In the genomic region with DNA sequence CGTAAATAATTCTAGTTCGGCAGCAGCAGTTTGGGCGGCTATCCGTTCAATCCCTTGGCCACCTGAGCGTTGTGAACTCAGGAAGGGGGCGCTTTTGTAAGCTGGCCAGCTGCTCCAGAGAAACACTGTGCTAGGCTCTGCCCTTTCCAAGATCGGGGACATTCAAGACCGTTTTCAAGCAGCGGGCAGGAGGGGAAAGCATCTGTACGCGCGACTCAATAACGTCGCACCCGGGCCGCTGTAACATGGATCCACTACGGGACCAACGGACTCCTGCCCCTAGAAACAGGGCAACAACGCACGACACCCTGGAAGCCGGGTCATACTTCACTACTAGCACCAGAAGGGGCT, we compare ENCODE assay signal across 8 cellular contexts. TPM values are rescaled to one million over a fixed set of nuclear protein-coding genes. Genes with fewer than 3 reads are reported as not detected.
DNase-seq lines count a peak whose midpoint lies in the region; ATAC-seq and TF ChIP-seq lines count a peak whose summit lies in the region.

No MANE protein-coding gene starts in this region.

- H3K4me2 ChIP-seq in SU-DHL-6 (ENCODE audit: low read depth, low read length, poor library complexity, severe bottlenecking) = peak overlapping the region; percentile 96
- H3K4me2 ChIP-seq in smooth muscle cell = peak overlapping the region; percentile 92

- peaks cover 41% of the 10 kb centered on the region for H3K79me2 ChIP-seq in SU-DHL-6 (ENCODE audit: insufficient read depth, low read length)
- peaks cover 23% of the 10 kb centered on the region for H3K79me2 ChIP-seq in smooth muscle cell (ENCODE audit: low read depth)

- TF ChIP-seq CTCF in right atrium auricular region (IDR thresholded peaks at IDR 0.05) (no peak), SU-DHL-6 (IDR thresholded peaks at IDR 0.05; ENCODE audit: insufficient read depth, low read length, poor library complexity, severe bottlenecking) (no peak), smooth muscle cell (IDR thresholded peaks at IDR 0.05; ENCODE audit: borderline replicate concordance, insufficient read depth, poor library complexity, severe bottlenecking) (no peak)

- H3K36me3 ChIP-seq in right atrium auricular region = no peaks in the 10 kb centered on the region
- H3K36me3 ChIP-seq in SU-DHL-6 (ENCODE audit: low read length) = peaks cover 35% of the 10 kb centered on the region
- no peaks in the 10 kb centered on the region for H3K36me3 ChIP-seq in smooth muscle cell (ENCODE audit: low read depth)

- intact Hi-C loops in left ventricle myocardium superior (cut with micrococcal nuclease) (loop anchor here (5.0 kb wide), 1 partner anchor 115 kb away; no protein-coding TSS in a partner anchor), right cardiac atrium (cut with DNase I) (loop anchor here in 3 of 4 donors (5.0 to 10.0 kb wide), 4 partner anchors 52 to 112 kb away; partner anchors contain the start of genes GJD3 (in 2 of the 3) and RARA (in 1 of the 3))

- no peaks in the 10 kb centered on the region for H3K9me2 ChIP-seq in SU-DHL-6 (replicated peaks; ENCODE audit: insufficient read depth, low read length)

- H3F3A ChIP-seq in SU-DHL-6 (ENCODE audit: insufficient read depth) = peaks cover 22% of the 10 kb centered on the region
- no peaks in the 10 kb centered on the region for H3F3A ChIP-seq in smooth muscle cell (ENCODE audit: low read depth)

- H3K27ac ChIP-seq in right atrium auricular region = peak overlapping the region in 1 of 2 donors; percentile 48
- peak overlapping the region; percentile 78 for H3K27ac ChIP-seq in SU-DHL-6 (ENCODE audit: low read depth, low read length)
- H3K27ac ChIP-seq in right cardiac atrium (ENCODE audit: low read length) = no peak overlapping the region
- H3K27ac ChIP-seq in smooth muscle cell (ENCODE audit: low read depth) = no peak overlapping the region

- H3K27me3 ChIP-seq in right atrium auricular region (no peaks in the 10 kb centered on the region), SU-DHL-6 (ENCODE audit: low read length) (no peaks in the 10 kb centered on the region), right cardiac atrium (ENCODE audit: control insufficient read depth, insufficient read depth) (no peaks in the 10 kb centered on the region), smooth muscle cell (ENCODE audit: low read depth) (no peaks in the 10 kb centered on the region)

- no peaks in the 10 kb centered on the region for H3K9me3 ChIP-seq in right atrium auricular region
- no peaks in the 10 kb centered on the region for H3K9me3 ChIP-seq in SU-DHL-6 (ENCODE audit: insufficient read depth, low read length)
- H3K9me3 ChIP-seq in right cardiac atrium (ENCODE audit: control insufficient read depth, low read length) = no peaks in the 10 kb centered on the region
- H3K9me3 ChIP-seq in smooth muscle cell (replicated peaks; ENCODE audit: low read depth) = no peaks in the 10 kb centered on the region

- H3K4me1 ChIP-seq in right atrium auricular region (peaks cover 0 to 20% of the 10 kb centered on the region in 2 donors), right cardiac atrium (ENCODE audit: control insufficient read depth, insufficient read depth, low read length) (no peaks in the 10 kb centered on the region), smooth muscle cell (ENCODE audit: low read depth) (peaks cover 10% of the 10 kb centered on the region)

- no peak for ATAC-seq in left ventricle myocardium superior
- ATAC-seq in HG03571 (IDR thresholded peaks at IDR 0.05; ENCODE audit: unreplicated experiment) = peak; percentile 7
- ATAC-seq in right cardiac atrium = no peak
- no peak for ATAC-seq in HG02759 (IDR thresholded peaks at IDR 0.05; ENCODE audit: unreplicated experiment)

- no peak for DNase-seq in right atrium auricular region (ENCODE audit: low spot score)
- no peak for DNase-seq in left ventricle myocardium superior
- DNase-seq in right cardiac atrium = no peak
- no peak for DNase-seq in smooth muscle cell (lab: John Stamatoyannopoulos, UW; ENCODE audit: unreplicated experiment)
- DNase-seq in NCI-H1436 (lab: John Stamatoyannopoulos, UW) = no peak

- 0 out of 2 replicates have a peak, but pooled peaks cover 11% of the 10 kb centered on the region for H4K20me1 ChIP-seq in SU-DHL-6 (ENCODE audit: low read depth, low read length)
- no peaks in the 10 kb centered on the region for H4K20me1 ChIP-seq in smooth muscle cell (ENCODE audit: low read depth)

- peak overlapping the region; percentile 41 to 67 for H3K4me3 ChIP-seq in right atrium auricular region
- peak overlapping the region; percentile 83 for H3K4me3 ChIP-seq in SU-DHL-6 (ENCODE audit: insufficient read depth, low read length, poor library complexity, severe bottlenecking)
- H3K4me3 ChIP-seq in right cardiac atrium (ENCODE audit: low read length) = peak overlapping the region; percentile 40
- peak overlapping the region; percentile 67 for H3K4me3 ChIP-seq in smooth muscle cell

- WGBS in right cardiac atrium = under 1% methylated on average over 21 of the region's 21 CpGs
- under 1% methylated on average over 21 of the region's 21 CpGs for WGBS in smooth muscle cell (ENCODE audit: low lambda C conversion rate)

- H3K9ac ChIP-seq in SU-DHL-6 (ENCODE audit: low read length) = peak overlapping the region; percentile 95
- H3K9ac ChIP-seq in smooth muscle cell (ENCODE audit: low read depth) = peak overlapping the region; percentile 59

- H2AFZ ChIP-seq in SU-DHL-6 (ENCODE audit: low read depth, low read length, severe bottlenecking) = peak overlapping the region; percentile 60
- peak overlapping the region; percentile 79 for H2AFZ ChIP-seq in smooth muscle cell (ENCODE audit: low read depth)

RNA-seq across cellular contexts. Expression of gene TOP2A, which starts 0.5 kb away (rescaled TPM):
- total RNA-seq in right atrium auricular region = 1 to 10 TPM in 1 of 2 donors, under 1 TPM in 1; 0.31 to 3.7 TPM
- total RNA-seq in left ventricle myocardium superior = 1.1 TPM
- 1 to 10 TPM in 3 of 4 donors, under 1 TPM in 1; 0.22 to 5.9 (median 3.2) TPM for total RNA-seq in right cardiac atrium
- polyA plus RNA-seq in right cardiac atrium = 0.70 TPM
- 42.3 and 45.5 TPM in 2 replicates for total RNA-seq in smooth muscle cell
- polyA plus RNA-seq in smooth muscle cell = 15.4 and 26.2 TPM in 2 replicates

RNA-seq across cellular contexts. Expression of gene IGFBP4, which starts 26.0 kb away (rescaled TPM):
- total RNA-seq in right atrium auricular region = 100 to 1,000 TPM in 1 of 2 donors, 10 to 100 TPM in 1; 81.0 to 237 TPM
- 176 TPM for total RNA-seq in left ventricle myocardium superior
- 100 to 1,000 TPM; 159 to 510 (median 262) TPM for total RNA-seq in right cardiac atrium
- polyA plus RNA-seq in right cardiac atrium = 205 TPM
- 63.8 and 91.0 TPM in 2 replicates for total RNA-seq in smooth muscle cell
- polyA plus RNA-seq in smooth muscle cell = 305 and 413 TPM in 2 replicates

RNA-seq across cellular contexts. Expression of gene GJD3, which starts 52.7 kb away (rescaled TPM):
- total RNA-seq in right atrium auricular region = 1 to 10 TPM in 1 of 2 donors, not detected in 1; 1.6 TPM
- 1.2 TPM for total RNA-seq in left ventricle myocardium superior
- 1 to 10 TPM in 1 of 4 donors, under 1 TPM in 3; 0.74 to 1.4 (median 0.86) TPM for total RNA-seq in right cardiac atrium
- 0.27 TPM for polyA plus RNA-seq in right cardiac atrium
- total RNA-seq in smooth muscle cell = not detected in 2 replicates
- polyA plus RNA-seq in smooth muscle cell = 0.27 and 0.30 TPM in 2 replicates
